Comparison of ENCODE assay signal across 8 cellular contexts in genomic region chr15:40769310-40770146, GRCh38. TPM values are rescaled to one million over a fixed set of nuclear protein-coding genes. Genes with fewer than 3 reads are reported as not detected.
DNase-seq lines count a peak whose midpoint lies in the region; ATAC-seq and TF ChIP-seq lines count a peak whose summit lies in the region.

C15orf62 (plus strand) TSS chr15:40769980; CDS start chr15:40770496, 516 bp downstream.

- H3K27ac ChIP-seq in foreskin keratinocyte = peak within 1 kb of the TSS; percentile 80
- peak within 1 kb of the TSS; percentile 17 to 79 (median 62) for H3K27ac ChIP-seq in spleen

- H3K9me3 ChIP-seq in spleen = no peaks in the 10 kb centered on the region

- 21 to 40% (median 33%) methylated on average over 21 to 27 of the region's 27 CpGs for WGBS in spleen, 5 donors

- H3K4me1 ChIP-seq in foreskin keratinocyte (peaks cover 19% of the 10 kb centered on the region), spleen (peaks cover 15 to 67% (median 48%) of the 10 kb centered on the region in 6 donors)

- intact Hi-C loops in spleen (cut with DNase I; ENCODE audit: low total_unique reads) = no loop called here

- ATAC-seq in GM18502 (IDR thresholded peaks at IDR 0.05; ENCODE audit: poor library complexity, unreplicated experiment) = peak; percentile 46
- ATAC-seq in HG02759 (IDR thresholded peaks at IDR 0.05; ENCODE audit: unreplicated experiment) = peak; percentile 57
- ATAC-seq in foreskin keratinocyte = peak; percentile 81
- ATAC-seq in HG03025 (IDR thresholded peaks at IDR 0.05; ENCODE audit: low FRiP score, unreplicated experiment) = no peak

- H3K27me3 ChIP-seq in foreskin keratinocyte (no peaks in the 10 kb centered on the region), spleen (replicated peaks in 1 of 7) (no peaks in the 10 kb centered on the region)

- peak; percentile 35 for DNase-seq in NCI-H524 treated with DMSO at 0.1 percent for 48 hours (lab: John Stamatoyannopoulos, UW)
- DNase-seq in activated T-cell treated with anti-CD3 and anti-CD28 coated beads, Interleukin-2, amount 50 U/mL, for 1 hour = peak; percentile 72
- DNase-seq in foreskin keratinocyte = peak; percentile 84 to 93
- peak; percentile 88 for DNase-seq in spleen
- DNase-seq in iPS-NIHi7 (ENCODE audit: extremely low spot score) = no peak

- peak within 1 kb of the TSS in 3 of 8 donors; percentile 6 to 46 (median 16) for H3K4me3 ChIP-seq in spleen

- peaks cover 0 to 77% (median 35%) of the 10 kb centered on the region in 6 donors for H3K36me3 ChIP-seq in spleen

- TF ChIP-seq CTCF in foreskin keratinocyte (conservative IDR thresholded peaks at IDR 0.05) (no peak), spleen (IDR thresholded peaks at IDR 0.05 in 8 of 11, conservative IDR thresholded peaks at IDR 0.05 in 3 of 11) (no peak)

- no peak for TF ChIP-seq POLR2A in spleen (IDR thresholded peaks at IDR 0.05)

RNA-seq across cellular contexts. Expression of gene C15orf62, which starts in this region (rescaled TPM):
- total RNA-seq in foreskin keratinocyte = 0.11 and 0.14 TPM in 2 replicates
- polyA plus RNA-seq in foreskin keratinocyte = 0.08 and 0.15 TPM in 2 replicates
- total RNA-seq in spleen = under 1 TPM in 6 of 7 donors, not detected in 1; 0.20 to 0.66 (median 0.39) TPM
- under 1 TPM; 0.36 to 0.39 (median 0.38) TPM for polyA plus RNA-seq in spleen

Comparison
In these comparisons a context has a peak if more than half of its experiments do, and no peak if none do; other contexts are left out.
1. Peak in DNase-seq, ATAC-seq and H3K27ac ChIP-seq in foreskin keratinocyte; RNA of the gene not detected or under 1 TPM.
2. Peak in DNase-seq and H3K27ac ChIP-seq in spleen; RNA of the gene not detected or under 1 TPM.